In genomic region chr9:92291577-92291976, GRCh38 we compare ENCODE assay signal across 10 cellular contexts. TPM values are rescaled to one million over a fixed set of nuclear protein-coding genes. Genes with fewer than 3 reads are reported as not detected.
DNase-seq lines count a peak whose midpoint lies in the region; ATAC-seq and TF ChIP-seq lines count a peak whose summit lies in the region.
"Had no signal": no experiment of that assay in that cellular context is flagged by ENCODE, and none has a peak within 500 bp of the region (broad histone marks: within the 10 kb centered on the region; RNA-seq: fewer than 3 reads in every experiment).

No MANE protein-coding gene starts in this region.

- H3K36me3 Mint-ChIP-seq in WTC11: peaks cover 48% of the 10 kb centered on the region

- POLR2A ChIA-PET in AG04449 (lab: Yijun Ruan, JAX): interaction anchor here (0.7 kb wide), 1 partner anchor 14 kb away, joined by 4 read pairs; no protein-coding TSS in a partner anchor
- POLR2A ChIA-PET in WTC11 (lab: Charles Lee): interaction anchor here (0.5 to 0.9 kb wide), 4 partner anchors 14 to 496 kb away, joined by 3 to 5 read pairs (median 3); no protein-coding TSS in a partner anchor

- TF ChIP-seq CTCF in AG04449 (IDR thresholded peaks at IDR 0.05; ENCODE audit: insufficient read depth, low read length, missing control alignments) (no peak), WTC11 (IDR thresholded peaks at IDR 0.05) (no peak)

- no peaks in the 10 kb centered on the region for H3K9me3 Mint-ChIP-seq in WTC11

- H3K36me3 ChIP-seq in iPS-15b (ENCODE audit: control insufficient read depth, insufficient read depth, low read length): peaks cover 13% of the 10 kb centered on the region
- H3K36me3 ChIP-seq: ovary had no signal

- peaks cover 16% of the 10 kb centered on the region for H3K4me1 Mint-ChIP-seq in WTC11

- H3K9ac ChIP-seq in iPS-15b (ENCODE audit: low read depth, low read length): no peak overlapping the region

- CTCF ChIA-PET in AG04449 (lab: Yijun Ruan, JAX): interaction anchor here (0.7 to 7.3 kb wide), 10 partner anchors 10 to 342 kb away, joined by 3 to 64 read pairs (median 4); no protein-coding TSS in a partner anchor
- CTCF ChIA-PET in WTC11 (lab: Charles Lee): interaction anchor here (1.3 kb wide), 1 partner anchor 151 kb away, joined by 7 read pairs; no protein-coding TSS in a partner anchor

- H3K27me3 Mint-ChIP-seq in WTC11 (ENCODE audit: low read depth): no peaks in the 10 kb centered on the region

- H3K4me3 ChIP-seq in AG04449 (ENCODE audit: low read depth, low read length): peak overlapping the region; percentile 39
- peak overlapping the region; percentile 99 for H3K4me3 ChIP-seq in GM08714 (ENCODE audit: low read length)
- H3K4me3 ChIP-seq in iPS-15b (ENCODE audit: low read depth, low read length): peak overlapping the region; percentile 12

- ATAC-seq in WTC11 (no peak), GM18519 (IDR thresholded peaks at IDR 0.05; ENCODE audit: low FRiP score, unreplicated experiment) (no peak)

- no peaks in the 10 kb centered on the region for H3K27me3 ChIP-seq in iPS-15b (ENCODE audit: control insufficient read depth, insufficient read depth, low read length)
- H3K27me3 ChIP-seq: ovary had no signal

- H3K4me1 ChIP-seq in iPS-15b (ENCODE audit: control insufficient read depth, insufficient read depth, low read length): no peaks in the 10 kb centered on the region

- H3K27ac Mint-ChIP-seq in WTC11: peak overlapping the region; percentile 39; the same call in 1 of the 2 replicates

- DNase-seq in AG04449 (ENCODE audit: low read depth, low spot score) (no peak), WTC11 (ENCODE audit: low spot score) (no peak), HK-2 (ENCODE audit: unreplicated experiment) (no peak), D341Med (ENCODE audit: low spot score) (no peak), NCI-H2171 treated with DMSO at 0.1 percent for 48 hours (lab: John Stamatoyannopoulos, UW) (no peak)
- DNase-seq: NCI-H2029 treated with DMSO at 0.1 percent for 48 hours, ovary had no signal

- peak overlapping the region; percentile 98 for H3K4me3 Mint-ChIP-seq in WTC11

- H3K9me3 ChIP-seq in iPS-15b (ENCODE audit: control insufficient read depth, insufficient read depth, low read length): no peaks in the 10 kb centered on the region
- H3K9me3 ChIP-seq: ovary had no signal

TF ChIP-seq in WTC11, 78 proteins besides CTCF, POLR2A, EP300 and RAD21:
- no peak for TF ChIP-seq AR (CRISPR knock-in tag; IDR thresholded peaks at IDR 0.05)
- no peak for TF ChIP-seq NFATC4 (CRISPR knock-in tag; IDR thresholded peaks at IDR 0.05)
- TF ChIP-seq ATF1 (CRISPR knock-in tag; IDR thresholded peaks at IDR 0.05): no peak
- TF ChIP-seq RORB (CRISPR knock-in tag; IDR thresholded peaks at IDR 0.05): no peak
- TF ChIP-seq PREB (CRISPR knock-in tag; IDR thresholded peaks at IDR 0.05; ENCODE audit: borderline replicate concordance): no peak

RNA-seq across cellular contexts. Expression of gene IARS1, which starts 1.9 kb away (rescaled TPM):
- 198 to 220 TPM (median 199 TPM) in 3 replicates for total RNA-seq in WTC11 (2021)

RNA-seq across cellular contexts. Expression of gene NOL8, which starts 33.6 kb away (rescaled TPM):
- 26.6 to 32.3 TPM (median 32.2 TPM) in 3 replicates for total RNA-seq in WTC11 (2021)

RNA-seq across cellular contexts. Expression of gene CENPP, which starts 34.2 kb away (rescaled TPM):
- 12.2 to 15.0 TPM (median 14.3 TPM) in 3 replicates for total RNA-seq in WTC11 (2021)

Comparison
In these comparisons a context has a peak if more than half of its experiments do, and no peak if none do; other contexts are left out.
1. H3K4me3 ChIP-seq: peak in every context shown above with its lines; median percentile 99 in GM08714; 39 in AG04449; 12 in iPS-15b.